In the genomic region with DNA sequence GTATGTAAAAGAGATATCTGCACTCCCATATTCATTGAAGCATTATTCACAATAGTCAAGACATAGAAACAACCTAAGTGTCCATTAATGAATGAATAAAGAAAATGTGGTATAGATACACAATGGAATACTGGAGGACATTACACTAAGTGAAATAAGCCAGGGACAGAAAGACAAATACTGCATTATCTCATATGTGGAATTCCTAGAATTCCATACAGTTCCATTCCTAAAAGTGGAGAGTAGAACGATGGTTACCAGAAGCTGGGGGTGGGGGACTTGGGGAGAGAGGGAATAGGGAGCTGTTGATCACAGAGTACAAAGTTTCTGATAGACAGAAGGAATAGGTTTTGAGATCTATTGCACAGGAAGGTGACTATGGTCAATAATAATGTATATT, we compare ENCODE assay signal across 20 cellular contexts. TPM values are rescaled to one million over a fixed set of nuclear protein-coding genes. Genes with fewer than 3 reads are reported as not detected.
DNase-seq lines count a peak whose midpoint lies in the region; ATAC-seq, FAIRE-seq and TF ChIP-seq lines count a peak whose summit lies in the region.
"Had no signal": no experiment of that assay in that cellular context is flagged by ENCODE, and none has a peak within 500 bp of the region (broad histone marks: within the 10 kb centered on the region; RNA-seq: fewer than 3 reads in every experiment).

No MANE protein-coding gene starts in this region.

- POLR2A ChIA-PET in activated CD4-positive, alpha-beta T cell treated with anti-CD3 and anti-CD28 coated beads for 36 hours (lab: Charles Lee), result interaction anchor here (0.7 kb wide), 1 partner anchor 232 kb away, joined by 6 read pairs; no protein-coding TSS in a partner anchor

- no peak for FAIRE-seq in GM19239 (lab: Jason Lieb, UNC)
- FAIRE-seq in GM12892 (lab: Jason Lieb, UNC), result no peak
- FAIRE-seq: A204.1, HTR-8/SVneo, urothelium cell line had no signal

- intact Hi-C loops in activated CD4-positive, alpha-beta T cell treated with anti-CD3 and anti-CD28 coated beads, Interleukin-2, amount 10 ng/mL, durations not matched to agents 24 days and 14 days (cut with micrococcal nuclease), result no loop called here
- intact Hi-C loops in activated CD4-positive, alpha-beta T cell treated with anti-CD3 and anti-CD28 coated beads for 36 hours (cut with DNase I, micrococcal nuclease), result loop anchor here (5.0 to 10.0 kb wide), 3 partner anchors 80 to 1242 kb away; a partner anchor contains a TSS

- H3K4me1 Mint-ChIP-seq in activated CD4-positive, alpha-beta T cell treated with anti-CD3 and anti-CD28 coated beads, Interleukin-2, amount 10 ng/mL, durations not matched to agents 24 days and 14 days, result peaks cover 49% of the 10 kb centered on the region
- H3K4me1 Mint-ChIP-seq in activated CD4-positive, alpha-beta T cell treated with anti-CD3 and anti-CD28 coated beads for 36 hours, result peaks cover 55% of the 10 kb centered on the region
- H3K4me1 Mint-ChIP-seq in central memory CD8-positive, alpha-beta T cell, result peaks cover 69% of the 10 kb centered on the region
- H3K4me1 Mint-ChIP-seq in osteocyte (ENCODE audit: unreplicated experiment), result peaks cover 42% of the 10 kb centered on the region

- no peak for ATAC-seq in activated CD4-positive, alpha-beta T cell treated with anti-CD3 and anti-CD28 coated beads for 36 hours
- no peak for ATAC-seq in central memory CD8-positive, alpha-beta T cell (replicated peaks; ENCODE audit: extremely low read depth, poor library complexity, severe bottlenecking)
- ATAC-seq: gastrocnemius medialis, GM23338, psoas muscle had no signal

- no peak for TF ChIP-seq POLR2A in GM12892 (IDR thresholded peaks at IDR 0.05; ENCODE audit: low read depth, low read length)

- no peaks in the 10 kb centered on the region for H3K27me3 Mint-ChIP-seq in activated CD4-positive, alpha-beta T cell treated with anti-CD3 and anti-CD28 coated beads, Interleukin-2, amount 10 ng/mL, durations not matched to agents 24 days and 14 days
- H3K27me3 Mint-ChIP-seq in activated CD4-positive, alpha-beta T cell treated with anti-CD3 and anti-CD28 coated beads for 36 hours, result no peaks in the 10 kb centered on the region
- no peaks in the 10 kb centered on the region for H3K27me3 Mint-ChIP-seq in central memory CD8-positive, alpha-beta T cell
- no peaks in the 10 kb centered on the region for H3K27me3 Mint-ChIP-seq in osteocyte (ENCODE audit: unreplicated experiment)

- peaks cover under 1% of the 10 kb centered on the region for H3K9me3 Mint-ChIP-seq in activated CD4-positive, alpha-beta T cell treated with anti-CD3 and anti-CD28 coated beads, Interleukin-2, amount 10 ng/mL, durations not matched to agents 24 days and 14 days
- H3K9me3 Mint-ChIP-seq in activated CD4-positive, alpha-beta T cell treated with anti-CD3 and anti-CD28 coated beads for 36 hours (ENCODE audit: low read depth), result peaks cover 3% of the 10 kb centered on the region
- no peaks in the 10 kb centered on the region for H3K9me3 Mint-ChIP-seq in central memory CD8-positive, alpha-beta T cell
- H3K9me3 Mint-ChIP-seq in osteocyte (ENCODE audit: unreplicated experiment), result peaks cover 10% of the 10 kb centered on the region
- H3K9me3 Mint-ChIP-seq: GM23338 had no signal

- no peak overlapping the region for H3K27ac Mint-ChIP-seq in activated CD4-positive, alpha-beta T cell treated with anti-CD3 and anti-CD28 coated beads, Interleukin-2, amount 10 ng/mL, durations not matched to agents 24 days and 14 days
- no peak overlapping the region for H3K27ac Mint-ChIP-seq in activated CD4-positive, alpha-beta T cell treated with anti-CD3 and anti-CD28 coated beads for 36 hours
- no peak overlapping the region for H3K27ac Mint-ChIP-seq in central memory CD8-positive, alpha-beta T cell (ENCODE audit: low read depth)
- H3K27ac Mint-ChIP-seq in osteocyte (ENCODE audit: unreplicated experiment), result peak overlapping the region; percentile 69
- H3K27ac Mint-ChIP-seq: GM23338 had no signal

- no peak for TF ChIP-seq CTCF in osteocyte (IDR thresholded peaks at IDR 0.05)

- peaks cover 46% of the 10 kb centered on the region for H3K36me3 Mint-ChIP-seq in activated CD4-positive, alpha-beta T cell treated with anti-CD3 and anti-CD28 coated beads, Interleukin-2, amount 10 ng/mL, durations not matched to agents 24 days and 14 days (ENCODE audit: low read depth)
- peaks cover 31% of the 10 kb centered on the region for H3K36me3 Mint-ChIP-seq in activated CD4-positive, alpha-beta T cell treated with anti-CD3 and anti-CD28 coated beads for 36 hours (ENCODE audit: low read depth)
- peaks cover 16% of the 10 kb centered on the region for H3K36me3 Mint-ChIP-seq in central memory CD8-positive, alpha-beta T cell (ENCODE audit: insufficient read depth)
- H3K36me3 Mint-ChIP-seq in osteocyte (ENCODE audit: unreplicated experiment), result peaks cover 17% of the 10 kb centered on the region

- peak overlapping the region; percentile 14 for H3K4me3 Mint-ChIP-seq in activated CD4-positive, alpha-beta T cell treated with anti-CD3 and anti-CD28 coated beads, Interleukin-2, amount 10 ng/mL, durations not matched to agents 24 days and 14 days
- no peak overlapping the region for H3K4me3 Mint-ChIP-seq in activated CD4-positive, alpha-beta T cell treated with anti-CD3 and anti-CD28 coated beads for 36 hours
- peak overlapping the region; percentile 80 for H3K4me3 Mint-ChIP-seq in central memory CD8-positive, alpha-beta T cell
- no peak overlapping the region for H3K4me3 Mint-ChIP-seq in osteocyte (ENCODE audit: unreplicated experiment)
- H3K4me3 Mint-ChIP-seq: GM23338 had no signal

- CTCF ChIA-PET in activated CD4-positive, alpha-beta T cell treated with anti-CD3 and anti-CD28 coated beads for 36 hours (lab: Charles Lee), result interaction anchor here (0.8 to 1.3 kb wide), 2 partner anchors 22 to 149 kb away, joined by 3 read pairs; no protein-coding TSS in a partner anchor

- DNase-seq in activated CD4-positive, alpha-beta T cell treated with anti-CD3 and anti-CD28 coated beads, Interleukin-2, amount 10 ng/mL, durations not matched to agents 24 days and 14 days, result no peak
- no peak for DNase-seq in activated CD4-positive, alpha-beta T cell treated with anti-CD3 and anti-CD28 coated beads for 36 hours
- peak; percentile 10 for DNase-seq in RPMI7951 (ENCODE audit: low read depth)
- no peak for DNase-seq in central memory CD8-positive, alpha-beta T cell (ENCODE audit: low spot score in 2 of 2)
- no peak for DNase-seq in osteocyte (ENCODE audit: extremely low spot score, unreplicated experiment)
- no peak for DNase-seq in GM19239 (ENCODE audit: insufficient read length, low spot score)
- no peak for DNase-seq in NCI-H2227 (lab: John Stamatoyannopoulos, UW; ENCODE audit: unreplicated experiment)
- DNase-seq in GM12892 (ENCODE audit: insufficient read length), result no peak
- DNase-seq: activated CD4-positive, alpha-beta T cell treated with anti-CD3 and anti-CD28 coated beads, Interleukin-2, amount 50 U/mL, for 4 hours; gastrocnemius medialis; GDM1; left ventricle myocardium inferior; NCI-H1694 treated with DMSO at 0.1 percent for 48 hours; NCI-H446; psoas muscle; SIG-M5 had no signal

RNA-seq across cellular contexts. Expression of a gene that starts 7.4 kb away (rescaled TPM):
- 43.1 and 44.7 TPM in 2 replicates for total RNA-seq in activated CD4-positive, alpha-beta T cell treated with anti-CD3 and anti-CD28 coated beads, Interleukin-2, amount 10 ng/mL, durations not matched to agents 24 days and 14 days
- total RNA-seq in activated CD4-positive, alpha-beta T cell treated with anti-CD3 and anti-CD28 coated beads for 36 hours, result 10 to 100 TPM; 32.6 to 33.0 TPM
- total RNA-seq in RPMI7951 (2014; rRNA removed; shearing (Covaris generic)), result 83.3 and 100 TPM in 2 replicates
- total RNA-seq in osteocyte, result 27.1 and 31.5 TPM in 2 replicates
- polyA plus RNA-seq in GM12892 (2012; ENCODE audit: missing spikeins), result 31.6 TPM

RNA-seq across cellular contexts. Expression of a gene that starts 7.7 kb away (rescaled TPM):
- 16.4 and 17.9 TPM in 2 replicates for total RNA-seq in activated CD4-positive, alpha-beta T cell treated with anti-CD3 and anti-CD28 coated beads, Interleukin-2, amount 10 ng/mL, durations not matched to agents 24 days and 14 days
- total RNA-seq in activated CD4-positive, alpha-beta T cell treated with anti-CD3 and anti-CD28 coated beads for 36 hours, result 10 to 100 TPM; 18.8 to 23.9 TPM
- total RNA-seq in RPMI7951 (2014; rRNA removed; shearing (Covaris generic)), result 16.7 and 21.0 TPM in 2 replicates
- 5.5 and 6.9 TPM in 2 replicates for total RNA-seq in osteocyte
- polyA plus RNA-seq in GM12892 (2012; ENCODE audit: missing spikeins), result 18.7 TPM

Comparison
In these comparisons a context has a peak if more than half of its experiments do, and no peak if none do; other contexts are left out.
1. H3K4me3 Mint-ChIP-seq: peak in activated CD4-positive, alpha-beta T cell treated with anti-CD3 and anti-CD28 coated beads, Interleukin-2, amount 10 ng/mL, durations not matched to agents 24 days and 14 days (single experiment) and central memory CD8-positive, alpha-beta T cell (single experiment); none in activated CD4-positive, alpha-beta T cell treated with anti-CD3 and anti-CD28 coated beads for 36 hours (single experiment) and osteocyte (single experiment).